8 cellular contexts compared by ENCODE assay signal in genomic region chr12:11171145-11171952, GRCh38. TPM values are rescaled to one million over a fixed set of nuclear protein-coding genes. Genes with fewer than 3 reads are reported as not detected.
DNase-seq lines count a peak whose midpoint lies in the region; ATAC-seq and TF ChIP-seq lines count a peak whose summit lies in the region.

Gene SMIM10L1 (plus strand): TSS chr12:11171194. CDS start chr12:11171357, 163 bp downstream.

- peak within 1 kb of the TSS; percentile 99 for H3K27ac Mint-ChIP-seq in activated T-cell treated with anti-CD3 and anti-CD28 coated beads, Interleukin-2, amount 50 U/mL, for 24 hours

- H3K9me3 ChIP-seq in PC-9 (ENCODE audit: insufficient read depth, low read depth): no peaks in the 10 kb centered on the region

- H3K79me2 ChIP-seq in PC-9 (ENCODE audit: low read depth): peaks cover 59% of the 10 kb centered on the region

- no peaks in the 10 kb centered on the region for H3K9me3 Mint-ChIP-seq in activated T-cell treated with anti-CD3 and anti-CD28 coated beads, Interleukin-2, amount 50 U/mL, for 24 hours

- POLR2A ChIA-PET in PC-9 (lab: Charles Lee; ENCODE audit: unreplicated experiment): interaction anchor here (0.5 to 1.1 kb wide), 15 partner anchors 9 to 1880 kb away, joined by 3 to 9 read pairs (median 5); partner anchors contain the start of gene MAGOHB

- peak; percentile 98 for ATAC-seq in GM21723 (IDR thresholded peaks at IDR 0.05; ENCODE audit: unreplicated experiment)

- peak within 1 kb of the TSS; percentile 94 for H3K4me3 Mint-ChIP-seq in activated T-cell treated with anti-CD3 and anti-CD28 coated beads, Interleukin-2, amount 50 U/mL, for 24 hours

- no peaks in the 10 kb centered on the region for H3F3A ChIP-seq in PC-9 (ENCODE audit: insufficient read depth, low read depth)

- peak; percentile 95 for TF ChIP-seq POLR2A in erythroblast (IDR thresholded peaks at IDR 0.05; ENCODE audit: low read length)

- intact Hi-C loops in PC-9 (cut with micrococcal nuclease; ENCODE audit: unreplicated experiment): no loop called here

- peak within 1 kb of the TSS; percentile 75 for H3K4me3 ChIP-seq in PC-9

- TSS peak; percentile 35 for BruUV-seq in PC-9 (replicated peaks; lab: Mats Ljungman, UMichigan)

- H3K9me2 ChIP-seq in PC-9 (ENCODE audit: insufficient read depth): no peaks in the 10 kb centered on the region

- peaks cover 62% of the 10 kb centered on the region for H3K4me1 Mint-ChIP-seq in activated T-cell treated with anti-CD3 and anti-CD28 coated beads, Interleukin-2, amount 50 U/mL, for 24 hours (ENCODE audit: low read depth)

- peaks cover 82% of the 10 kb centered on the region for H3K36me3 Mint-ChIP-seq in activated T-cell treated with anti-CD3 and anti-CD28 coated beads, Interleukin-2, amount 50 U/mL, for 24 hours (ENCODE audit: low read depth)

- no peaks in the 10 kb centered on the region for H3K27me3 Mint-ChIP-seq in activated T-cell treated with anti-CD3 and anti-CD28 coated beads, Interleukin-2, amount 50 U/mL, for 24 hours

- no peaks in the 10 kb centered on the region; the same call in 1 of the 2 replicates for H3K36me3 ChIP-seq in PC-9 (ENCODE audit: low read depth)

- peak within 1 kb of the TSS; percentile 73 for H3K27ac ChIP-seq in PC-9

- peak within 1 kb of the TSS; percentile 99 for H3K4me2 ChIP-seq in PC-9

- no peaks in the 10 kb centered on the region for H4K20me1 ChIP-seq in PC-9 (ENCODE audit: insufficient read depth)

- peak within 1 kb of the TSS; percentile 91 for H2AFZ ChIP-seq in PC-9

- no peak for TF ChIP-seq CTCF in PC-9 (conservative IDR thresholded peaks at IDR 0.05)

- CTCF ChIA-PET in PC-9 (lab: Charles Lee): no interaction called here

- DNase-seq in DMS53 treated with DMSO at 0.1 percent for 48 hours (lab: John Stamatoyannopoulos, UW; ENCODE audit: unreplicated experiment) (peak; percentile 99), KBM-7 (peak; percentile 92), PC-9 (peak; percentile 79 to 88), erythroblast (lab: John Stamatoyannopoulos, UW) (peak; percentile 95 to 97), mucosa of gallbladder (ENCODE audit: low spot score) (peak; percentile 94)
- peak; percentile 89 for DNase-seq in activated T-cell treated with anti-CD3 and anti-CD28 coated beads, Interleukin-2, amount 50 U/mL, for 24 hours
- peak; percentile 79 for DNase-seq in stimulated activated CD8-positive, alpha-beta memory T cell treated with anti-CD3 and anti-CD28 coated beads, Interleukin-4, amount 100 ng/mL, for 24 hours (ENCODE audit: low read depth)

- no peaks in the 10 kb centered on the region for H3K27me3 ChIP-seq in PC-9 (ENCODE audit: insufficient read depth, low read depth)

- H3K4me1 ChIP-seq in PC-9 (replicated peaks; ENCODE audit: insufficient read depth): peaks cover 8% of the 10 kb centered on the region; the same call in 1 of the 2 replicates

- in situ Hi-C loops in KBM-7 (cut with MboI; ENCODE audit: low pct_unique_long_range_greater_than_20kb, low sequenced_read_pairs): no loop called here

RNA-seq across cellular contexts. Expression of gene SMIM10L1, which starts in this region (rescaled TPM):
- total RNA-seq in PC-9 (2021) (7.9 and 10.8 TPM in 2 replicates), mucosa of gallbladder (11.9 TPM)

Comparison
In these comparisons a context has a peak if more than half of its experiments do, and no peak if none do; other contexts are left out.
1. Peak in every context shown above with its lines: DNase-seq, ATAC-seq, H3K4me3 ChIP-seq and H3K27ac ChIP-seq.